2 cellular contexts compared by ENCODE assay signal in genomic region chr17:78126895-78127239, GRCh38.
TF ChIP-seq lines count a peak whose summit lies in the region.

No MANE protein-coding gene starts in this region.

TF ChIP-seq in HCT116, 20 proteins besides CTCF, POLR2A, EP300 and RAD21 (continued from another document):
- TF ChIP-seq CEBPB (IDR thresholded peaks at IDR 0.05; ENCODE audit: low read depth) (no peak), FOSL1 (IDR thresholded peaks at IDR 0.05; ENCODE audit: low read depth) (no peak), EGR1 (IDR thresholded peaks at IDR 0.05; ENCODE audit: low read depth) (no peak), YY1 (IDR thresholded peaks at IDR 0.05; ENCODE audit: extremely low read depth, insufficient replicate concordance, low read depth, low read length) (no peak), EZH2phosphoT487 (IDR thresholded peaks at IDR 0.05; ENCODE audit: borderline replicate concordance) (no peak), ZBTB33 (IDR thresholded peaks at IDR 0.05; ENCODE audit: extremely low read depth, insufficient replicate concordance, low read length) (no peak), SRF (IDR thresholded peaks at IDR 0.05; ENCODE audit: low read depth) (no peak), SP1 (IDR thresholded peaks at IDR 0.05; ENCODE audit: low read depth) (no peak), ZNF274 (IDR thresholded peaks at IDR 0.05; ENCODE audit: low read depth, low read length) (no peak)

TF ChIP-seq in WTC11, 78 proteins besides CTCF, POLR2A, EP300 and RAD21 (continued from another document):
- TF ChIP-seq STAT6 (CRISPR knock-in tag; conservative IDR thresholded peaks at IDR 0.05; ENCODE audit: low read depth) (no peak), SMAD4 (CRISPR knock-in tag; IDR thresholded peaks at IDR 0.05) (no peak), HMGXB4 (CRISPR knock-in tag; IDR thresholded peaks at IDR 0.05) (no peak), E2F4 (CRISPR knock-in tag; IDR thresholded peaks at IDR 0.05; ENCODE audit: borderline replicate concordance, low read depth) (no peak), JUN (CRISPR knock-in tag; IDR thresholded peaks at IDR 0.05) (no peak), JAZF1 (CRISPR knock-in tag; IDR thresholded peaks at IDR 0.05) (no peak)
